In genomic region chr11:119340335-119341221, GRCh38 we compare ENCODE assay signal across 8 cellular contexts. TPM values are rescaled to one million over a fixed set of nuclear protein-coding genes. Genes with fewer than 3 reads are reported as not detected.
DNase-seq lines count a peak whose midpoint lies in the region; ATAC-seq and TF ChIP-seq lines count a peak whose summit lies in the region.

Gene C1QTNF5 (minus strand): TSS chr11:119340883. CDS start chr11:119340397, 486 bp downstream.

- no peaks in the 10 kb centered on the region for H3K27me3 ChIP-seq in esophagus muscularis mucosa
- H3K27me3 ChIP-seq in uterus, result no peaks in the 10 kb centered on the region

- no peak for TF ChIP-seq CTCF in esophagus muscularis mucosa (IDR thresholded peaks at IDR 0.05)
- TF ChIP-seq CTCF in uterus (IDR thresholded peaks at IDR 0.05), result peak in 1 of 4 experiments; percentile 5
- no peak for TF ChIP-seq CTCF in GM20000 (IDR thresholded peaks at IDR 0.05; ENCODE audit: extremely low read depth, missing control alignments)

- TF ChIP-seq POLR2A in esophagus muscularis mucosa (IDR thresholded peaks at IDR 0.05; ENCODE audit: low read depth), result no peak
- TF ChIP-seq POLR2A in uterus (IDR thresholded peaks at IDR 0.05), result peak in 1 of 2 donors; percentile 46

- H3K4me1 ChIP-seq in esophagus muscularis mucosa, result peaks cover 36 to 64% (median 59%) of the 10 kb centered on the region in 4 donors
- peaks cover 0 to 13% of the 10 kb centered on the region in 2 donors for H3K4me1 ChIP-seq in uterus

- peak within 1 kb of the TSS; percentile 59 to 77 (median 70) for H3K4me3 ChIP-seq in esophagus muscularis mucosa
- H3K4me3 ChIP-seq in uterus, result peak within 1 kb of the TSS; percentile 49 to 63

- WGBS in esophagus muscularis mucosa, result 5% methylated on average over 17 of the region's 53 CpGs

- ATAC-seq in GM21423 (IDR thresholded peaks at IDR 0.05; ENCODE audit: unreplicated experiment), result no peak
- no peak for ATAC-seq in GM18870 (IDR thresholded peaks at IDR 0.05; ENCODE audit: unreplicated experiment)

- no peak for TF ChIP-seq EP300 in esophagus muscularis mucosa (IDR thresholded peaks at IDR 0.05)

- peak; percentile 56 for DNase-seq in activated CD8-positive, alpha-beta memory T cell treated with anti-CD3 and anti-CD28 coated beads, Interleukin-2, amount 50 U/mL, for 48 hours
- DNase-seq in activated CD8-positive, alpha-beta memory T cell treated with anti-CD3 and anti-CD28 coated beads, Interleukin-2, amount 50 U/mL, for 4 hours, result no peak
- DNase-seq in esophagus muscularis mucosa (ENCODE audit: extremely low spot score) (no peak), mucosa of gallbladder (ENCODE audit: low spot score) (peak; percentile 80), uterus (peak; percentile 87 to 90), GM20000 (ENCODE audit: low spot score) (no peak)

- intact Hi-C loops in esophagus muscularis mucosa (cut with DNase I), result no loop called here
- intact Hi-C loops in uterus (cut with DNase I; ENCODE audit: low total_unique reads), result no loop called here

- H3K9me3 ChIP-seq in esophagus muscularis mucosa (no peaks in the 10 kb centered on the region), uterus (no peaks in the 10 kb centered on the region)

- H3K36me3 ChIP-seq in esophagus muscularis mucosa (peaks cover 5 to 17% (median 12%) of the 10 kb centered on the region in 4 donors), uterus (no peaks in the 10 kb centered on the region)

- H3K27ac ChIP-seq in esophagus muscularis mucosa (replicated peaks in 1 of 4) (peak within 1 kb of the TSS; percentile 86 to 90 (median 88)), uterus (peak within 1 kb of the TSS; percentile 83 to 95)

RNA-seq across cellular contexts. Expression of gene C1QTNF5, which starts in this region (rescaled TPM):
- total RNA-seq in esophagus muscularis mucosa (10 to 100 TPM; 23.7 to 74.3 (median 51.6) TPM), mucosa of gallbladder (32.9 TPM), uterus (10 to 100 TPM in 3 of 4 donors, 1 to 10 TPM in 1; 6.5 to 40.2 (median 35.7) TPM)

Comparison
In these comparisons a context has a peak if more than half of its experiments do, and no peak if none do; other contexts are left out.
1. DNase-seq: peak in activated CD8-positive, alpha-beta memory T cell treated with anti-CD3 and anti-CD28 coated beads, Interleukin-2, amount 50 U/mL, for 48 hours (single experiment), mucosa of gallbladder (single experiment) and uterus (2 of 2); none in activated CD8-positive, alpha-beta memory T cell treated with anti-CD3 and anti-CD28 coated beads, Interleukin-2, amount 50 U/mL, for 4 hours (single experiment), esophagus muscularis mucosa (single experiment) and GM20000 (single experiment).